9 cellular contexts compared by ENCODE assay signal in genomic region chr3:4290272-4290893, GRCh38. TPM values are rescaled to one million over a fixed set of nuclear protein-coding genes. Genes with fewer than 3 reads are reported as not detected.
DNase-seq lines count a peak whose midpoint lies in the region; ATAC-seq and TF ChIP-seq lines count a peak whose summit lies in the region.
"Had no signal": no experiment of that assay in that cellular context is flagged by ENCODE, and none has a peak within 500 bp of the region (broad histone marks: within the 10 kb centered on the region; RNA-seq: fewer than 3 reads in every experiment).

No MANE protein-coding gene starts in this region.

- H3K27ac Mint-ChIP-seq in memory B cell: no peak overlapping the region
- H3K27ac Mint-ChIP-seq: activated naive CD4-positive, alpha-beta T cell treated with anti-CD3 and anti-CD28 coated beads, Interleukin-2, amount 50 U/mL, for 24 hours had no signal

- peak; percentile 4 for DNase-seq in NCI-H2107 treated with DMSO at 0.1 percent for 48 hours (lab: John Stamatoyannopoulos, UW; ENCODE audit: unreplicated experiment)
- no peak for DNase-seq in NCI-H2107 (lab: John Stamatoyannopoulos, UW)
- peak; percentile 41 for DNase-seq in RPMI7951 (ENCODE audit: low read depth)
- DNase-seq in colonic mucosa: peak; percentile 37
- peak; percentile 31 to 43 for DNase-seq in memory B cell (ENCODE audit: low spot score in 2 of 2)
- DNase-seq in NCI-H187 treated with DMSO at 0.1 percent for 48 hours (lab: John Stamatoyannopoulos, UW): no peak

- no peaks in the 10 kb centered on the region for H3K27me3 ChIP-seq in colonic mucosa

- no peaks in the 10 kb centered on the region for H3K4me1 Mint-ChIP-seq in memory B cell

- ATAC-seq in GM19324 (IDR thresholded peaks at IDR 0.05; ENCODE audit: low FRiP score, unreplicated experiment) (peak; percentile 75), HG03432 (IDR thresholded peaks at IDR 0.05; ENCODE audit: unreplicated experiment) (peak; percentile 84), memory B cell (ENCODE audit: low read depth) (peak; percentile 39)

- H3K27me3 Mint-ChIP-seq in memory B cell: peaks cover 2% of the 10 kb centered on the region

- intact Hi-C loops in colonic mucosa (cut with DNase I): no loop called here

- no peaks in the 10 kb centered on the region for H3K9me3 Mint-ChIP-seq in memory B cell
- H3K9me3 Mint-ChIP-seq: activated naive CD4-positive, alpha-beta T cell treated with anti-CD3 and anti-CD28 coated beads, Interleukin-2, amount 50 U/mL, for 24 hours had no signal

- no peaks in the 10 kb centered on the region for H3K9me3 ChIP-seq in colonic mucosa

- H3K4me3 Mint-ChIP-seq in memory B cell: no peak overlapping the region
- H3K4me3 Mint-ChIP-seq: activated naive CD4-positive, alpha-beta T cell treated with anti-CD3 and anti-CD28 coated beads, Interleukin-2, amount 50 U/mL, for 24 hours had no signal

- no peaks in the 10 kb centered on the region for H3K36me3 Mint-ChIP-seq in memory B cell
- H3K36me3 Mint-ChIP-seq: activated naive CD4-positive, alpha-beta T cell treated with anti-CD3 and anti-CD28 coated beads, Interleukin-2, amount 50 U/mL, for 24 hours had no signal

- no peaks in the 10 kb centered on the region for H3K36me3 ChIP-seq in colonic mucosa

- H3K4me1 ChIP-seq in colonic mucosa: no peaks in the 10 kb centered on the region

- peak; percentile 91 for TF ChIP-seq CTCF in colonic mucosa (IDR thresholded peaks at IDR 0.05)

- H3K4me3 ChIP-seq in colonic mucosa: no peak overlapping the region

- no peak overlapping the region for H3K9ac ChIP-seq in colonic mucosa (ENCODE audit: low read depth in 2 of 2, low read length in 2 of 2)

- H3K27ac ChIP-seq in colonic mucosa: no peak overlapping the region

RNA-seq across cellular contexts. Expression of gene SETMAR, which starts 12.8 kb away (rescaled TPM):
- 10.5 and 13.8 TPM in 2 replicates for total RNA-seq in RPMI7951 (2014; rRNA removed; shearing (Covaris generic))
- 10 to 100 TPM in 1 of 2 donors, 1 to 10 TPM in 1; 7.9 to 16.1 TPM for total RNA-seq in colonic mucosa

Comparison
In these comparisons a context has a peak if more than half of its experiments do, and no peak if none do; other contexts are left out.
1. DNase-seq: peak in NCI-H2107 treated with DMSO at 0.1 percent for 48 hours (single experiment), RPMI7951 (single experiment), colonic mucosa (single experiment) and memory B cell (2 of 2); none in NCI-H2107 (single experiment) and NCI-H187 treated with DMSO at 0.1 percent for 48 hours (single experiment).
2. Peak in every context shown above with its lines, with median percentiles within 50 percentile points of each other: ATAC-seq.